ENCODE assay signal across 18 cellular contexts in genomic region chr11:67310246-67311050, GRCh38. TPM values are rescaled to one million over a fixed set of nuclear protein-coding genes. Genes with fewer than 3 reads are reported as not detected.
DNase-seq lines count a peak whose midpoint lies in the region; ATAC-seq, FAIRE-seq and TF ChIP-seq lines count a peak whose summit lies in the region.
"Had no signal": no experiment of that assay in that cellular context is flagged by ENCODE, and none has a peak within 500 bp of the region (broad histone marks: within the 10 kb centered on the region; RNA-seq: fewer than 3 reads in every experiment).

No MANE protein-coding gene starts in this region.

- no peak for FAIRE-seq in GM12891 (lab: Jason Lieb, UNC)
- FAIRE-seq: GM12892 had no signal

- H3K36me3 Mint-ChIP-seq in T-cell: no peaks in the 10 kb centered on the region
- H3K36me3 Mint-ChIP-seq in stimulated activated memory B cell treated with anti-CD40 and anti-IgM and Interleukin-4, amounts not matched to agents 10 μg/mL and 1 μg/mL and 100 μg/mL, for 72 hours: no peaks in the 10 kb centered on the region
- H3K36me3 Mint-ChIP-seq: IgD-negative memory B cell had no signal

- H3K27me3 ChIP-seq in foreskin keratinocyte: no peaks in the 10 kb centered on the region
- H3K27me3 ChIP-seq: SJSA1, tibial artery had no signal

- CTCF ChIA-PET in T-cell (lab: Charles Lee): no interaction called here

- TF ChIP-seq CTCF in foreskin keratinocyte (conservative IDR thresholded peaks at IDR 0.05): no peak

- H3K27ac Mint-ChIP-seq in T-cell: peak overlapping the region; percentile 58 to 78
- no peak overlapping the region for H3K27ac Mint-ChIP-seq in stimulated activated memory B cell treated with anti-CD40 and anti-IgM and Interleukin-4, amounts not matched to agents 10 μg/mL and 1 μg/mL and 100 μg/mL, for 72 hours
- H3K27ac Mint-ChIP-seq: B cell, H9 had no signal

- ATAC-seq in T-cell (replicated peaks in 1 of 4): no peak
- peak; percentile 26 for ATAC-seq in foreskin keratinocyte
- ATAC-seq in stimulated activated memory B cell treated with anti-CD40 and anti-IgM and Interleukin-4, amounts not matched to agents 10 μg/mL and 1 μg/mL and 100 μg/mL, for 72 hours: peak; percentile 13

- no peak overlapping the region for H3K27ac ChIP-seq in foreskin keratinocyte
- H3K27ac ChIP-seq: SJSA1, tibial artery had no signal

- TF ChIP-seq POLR2A in GM12891 (IDR thresholded peaks at IDR 0.05; ENCODE audit: low read depth, low read length): no peak

- peaks cover 29% of the 10 kb centered on the region for H3K4me1 ChIP-seq in foreskin keratinocyte
- H3K4me1 ChIP-seq: SJSA1 had no signal

- no peaks in the 10 kb centered on the region for H3K9me3 Mint-ChIP-seq in T-cell
- H3K9me3 Mint-ChIP-seq in stimulated activated memory B cell treated with anti-CD40 and anti-IgM and Interleukin-4, amounts not matched to agents 10 μg/mL and 1 μg/mL and 100 μg/mL, for 72 hours: no peaks in the 10 kb centered on the region
- H3K9me3 Mint-ChIP-seq: H9, IgD-negative memory B cell had no signal

- no peak overlapping the region for H3K4me3 Mint-ChIP-seq in T-cell
- no peak overlapping the region for H3K4me3 Mint-ChIP-seq in stimulated activated memory B cell treated with anti-CD40 and anti-IgM and Interleukin-4, amounts not matched to agents 10 μg/mL and 1 μg/mL and 100 μg/mL, for 72 hours
- H3K4me3 Mint-ChIP-seq: B cell, H9 had no signal

- H3K27me3 Mint-ChIP-seq in T-cell: no peaks in the 10 kb centered on the region
- no peaks in the 10 kb centered on the region for H3K27me3 Mint-ChIP-seq in stimulated activated memory B cell treated with anti-CD40 and anti-IgM and Interleukin-4, amounts not matched to agents 10 μg/mL and 1 μg/mL and 100 μg/mL, for 72 hours
- H3K27me3 Mint-ChIP-seq: B cell, IgD-negative memory B cell had no signal

- DNase-seq in H4 (ENCODE audit: low spot score) (peak; percentile 1), T-cell (no peak), foreskin keratinocyte (peak; percentile 71 to 78), C1 segment of cervical spinal cord (lab: John Stamatoyannopoulos, UW) (no peak), GM12891 (ENCODE audit: insufficient read length, low spot score) (no peak), RKO (ENCODE audit: low spot score) (no peak)
- DNase-seq: glutamatergic neuron, H9, NCI-H1694 treated with DMSO at 0.1 percent for 48 hours, NCI-H2227 treated with DMSO at 0.1 percent for 48 hours, NCI-H774, retina had no signal

- POLR2A ChIA-PET in T-cell (lab: Charles Lee): no interaction called here

- H3K4me1 Mint-ChIP-seq in T-cell: peaks cover 20 to 43% (median 37%) of the 10 kb centered on the region in 3 donors
- H3K4me1 Mint-ChIP-seq in stimulated activated memory B cell treated with anti-CD40 and anti-IgM and Interleukin-4, amounts not matched to agents 10 μg/mL and 1 μg/mL and 100 μg/mL, for 72 hours: peaks cover 14% of the 10 kb centered on the region
- H3K4me1 Mint-ChIP-seq: H9 had no signal

TF ChIP-seq in GM12891, 5 proteins besides CTCF, POLR2A, EP300 and RAD21:
- TF ChIP-seq POLR2AphosphoS5 (IDR thresholded peaks at IDR 0.05; ENCODE audit: low read depth, low read length) (no peak), SPI1 (IDR thresholded peaks at IDR 0.05; ENCODE audit: low read depth, low read length) (no peak)

RNA-seq across cellular contexts. Expression of gene SSH3, which starts 7.1 kb away (rescaled TPM):
- total RNA-seq in H4 (2014; rRNA removed; shearing (Covaris generic)): 6.5 and 8.5 TPM in 2 replicates
- total RNA-seq in T-cell (10 to 100 TPM; 11.5 to 30.9 (median 26.7) TPM), foreskin keratinocyte (27.7 and 31.0 TPM in 2 replicates)
- polyA plus RNA-seq in foreskin keratinocyte: 27.8 and 30.2 TPM in 2 replicates
- 1.3 TPM for polyA plus RNA-seq in GM12891 (2012; ENCODE audit: low read depth, missing spikeins)

RNA-seq across cellular contexts. Expression of gene ANKRD13D, which starts 21.3 kb away (rescaled TPM):
- 5.6 and 6.1 TPM in 2 replicates for total RNA-seq in H4 (2014; rRNA removed; shearing (Covaris generic))
- total RNA-seq in T-cell: 100 to 1,000 TPM; 150 to 249 (median 237) TPM
- 28.8 and 29.2 TPM in 2 replicates for total RNA-seq in foreskin keratinocyte
- polyA plus RNA-seq in foreskin keratinocyte: 25.3 and 26.1 TPM in 2 replicates
- polyA plus RNA-seq in GM12891 (2012; ENCODE audit: low read depth, missing spikeins): 18.9 TPM

RNA-seq across cellular contexts. Expression of gene POLD4, which starts 42.9 kb away (rescaled TPM):
- 71.6 and 77.4 TPM in 2 replicates for total RNA-seq in H4 (2014; rRNA removed; shearing (Covaris generic))
- total RNA-seq in T-cell (100 to 1,000 TPM in 2 of 5 donors, 10 to 100 TPM in 3; 55.1 to 107 (median 98.0) TPM), foreskin keratinocyte (41.5 and 50.5 TPM in 2 replicates)
- polyA plus RNA-seq in foreskin keratinocyte: 83.2 and 107 TPM in 2 replicates
- polyA plus RNA-seq in GM12891 (2012; ENCODE audit: low read depth, missing spikeins): 161 TPM

RNA-seq across cellular contexts. Expression of gene GRK2, which starts 44.2 kb away (rescaled TPM):
- 15.2 and 16.3 TPM in 2 replicates for total RNA-seq in H4 (2014; rRNA removed; shearing (Covaris generic))
- total RNA-seq in T-cell: 100 to 1,000 TPM; 267 to 394 (median 382) TPM
- 34.3 and 36.5 TPM in 2 replicates for total RNA-seq in foreskin keratinocyte
- 29.2 and 31.4 TPM in 2 replicates for polyA plus RNA-seq in foreskin keratinocyte
- polyA plus RNA-seq in GM12891 (2012; ENCODE audit: low read depth, missing spikeins): 101 TPM

Comparison
In these comparisons a context has a peak if more than half of its experiments do, and no peak if none do; other contexts are left out.
1. DNase-seq: peak in H4 (single experiment) and foreskin keratinocyte (2 of 2); none in T-cell (0 of 34), C1 segment of cervical spinal cord (0 of 14), GM12891 (single experiment) and RKO (single experiment).
2. ATAC-seq: peak in foreskin keratinocyte (single experiment) and stimulated activated memory B cell treated with anti-CD40 and anti-IgM and Interleukin-4, amounts not matched to agents 10 μg/mL and 1 μg/mL and 100 μg/mL, for 72 hours (single experiment); none in T-cell (0 of 4).